14 cellular contexts compared by ENCODE assay signal in genomic region chr3:127753898-127754410, GRCh38.
DNase-seq lines count a peak whose midpoint lies in the region; ATAC-seq and TF ChIP-seq lines count a peak whose summit lies in the region.
"Had no signal": no experiment of that assay in that cellular context is flagged by ENCODE, and none has a peak within 500 bp of the region (broad histone marks: within the 10 kb centered on the region; RNA-seq: fewer than 3 reads in every experiment).

No MANE protein-coding gene starts in this region.

- H3K4me1 ChIP-seq in gastroesophageal sphincter (peaks cover 0 to 28% (median 13%) of the 10 kb centered on the region in 3 donors), upper lobe of right lung (peaks cover 7% of the 10 kb centered on the region)

- ATAC-seq in left cardiac atrium (peak; percentile 19 to 21), Right ventricle myocardium inferior (no peak), HG03175 (IDR thresholded peaks at IDR 0.05; ENCODE audit: unreplicated experiment) (peak; percentile 28), gastroesophageal sphincter (peak; percentile 48), upper lobe of right lung (peak; percentile 68), HG02763 (IDR thresholded peaks at IDR 0.05; ENCODE audit: unreplicated experiment) (no peak)

- no peaks in the 10 kb centered on the region for H3K27me3 ChIP-seq in gastroesophageal sphincter
- H3K27me3 ChIP-seq in upper lobe of right lung = no peaks in the 10 kb centered on the region

- no peak for DNase-seq in left cardiac atrium
- no peak for DNase-seq in Right ventricle myocardium inferior (ENCODE audit: missing footprints)
- no peak for DNase-seq in upper lobe of right lung
- DNase-seq in NCI-H2196 treated with DMSO at 0.1 percent for 48 hours (lab: John Stamatoyannopoulos, UW; ENCODE audit: unreplicated experiment) = no peak
- DNase-seq in cerebellar cortex (ENCODE audit: low spot score) = no peak
- DNase-seq: ACHN; activated CD4-positive, alpha-beta T cell treated with anti-CD3 and anti-CD28 coated beads for 4 hours; activated naive CD4-positive, alpha-beta T cell; KG1; NCI-H2029 had no signal

- no peak for TF ChIP-seq CTCF in gastroesophageal sphincter (IDR thresholded peaks at IDR 0.05)
- no peak for TF ChIP-seq CTCF in upper lobe of right lung (IDR thresholded peaks at IDR 0.05)

- no peak for TF ChIP-seq POLR2A in gastroesophageal sphincter (IDR thresholded peaks at IDR 0.05)

- no CpG with 5 or more reads among the region's 8 CpGs for WGBS in gastroesophageal sphincter (ENCODE audit: low coverage in 1 of 2), 2 donors

- no peak for TF ChIP-seq EP300 in gastroesophageal sphincter (IDR thresholded peaks at IDR 0.05)

- intact Hi-C loops in left cardiac atrium (cut with DNase I) (no loop called here), Right ventricle myocardium inferior (cut with DNase I) (no loop called here), upper lobe of right lung (cut with DNase I) (no loop called here)

- H3K4me3 ChIP-seq in gastroesophageal sphincter (no peak overlapping the region), upper lobe of right lung (no peak overlapping the region)
- H3K4me3 ChIP-seq: skin epidermis had no signal

- H3K9me3 ChIP-seq in gastroesophageal sphincter = no peaks in the 10 kb centered on the region
- H3K9me3 ChIP-seq in upper lobe of right lung = no peaks in the 10 kb centered on the region

- no peaks in the 10 kb centered on the region for H3K36me3 ChIP-seq in gastroesophageal sphincter
- no peaks in the 10 kb centered on the region for H3K36me3 ChIP-seq in upper lobe of right lung

- H3K27ac ChIP-seq in gastroesophageal sphincter (no peak overlapping the region), upper lobe of right lung (no peak overlapping the region)

Comparison
In these comparisons a context has a peak if more than half of its experiments do, and no peak if none do; other contexts are left out.
1. ATAC-seq: peak in left cardiac atrium (2 of 2), HG03175 (single experiment), gastroesophageal sphincter (single experiment) and upper lobe of right lung (single experiment); none in Right ventricle myocardium inferior (single experiment) and HG02763 (single experiment).